ENCODE assay signal across 8 cellular contexts in the genomic region with DNA sequence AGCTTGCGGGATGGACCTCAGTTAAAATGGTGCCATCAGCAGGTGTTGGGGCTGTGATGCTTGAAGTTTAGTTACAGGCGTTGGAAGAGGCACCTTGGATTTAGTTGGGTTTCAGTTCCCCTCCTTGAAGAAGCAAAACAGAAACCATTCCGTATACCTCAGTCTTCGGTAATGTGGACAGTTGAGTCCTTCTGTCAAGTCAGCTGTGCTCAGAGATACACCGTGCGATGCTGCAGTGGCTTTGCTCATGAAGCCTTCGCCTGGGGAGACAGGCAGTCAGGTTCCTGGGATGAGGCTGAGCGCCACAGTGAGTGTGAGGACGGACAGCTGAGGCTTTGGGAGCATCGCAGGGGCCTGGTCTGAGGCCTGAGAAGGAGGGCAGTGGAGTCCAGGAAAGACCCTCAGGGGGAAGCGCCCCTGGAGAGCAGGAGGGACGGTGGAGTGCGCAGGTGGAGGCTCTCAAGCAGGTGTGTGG. TPM values are rescaled to one million over a fixed set of nuclear protein-coding genes. Genes with fewer than 3 reads are reported as not detected.
DNase-seq lines count a peak whose midpoint lies in the region; ATAC-seq and TF ChIP-seq lines count a peak whose summit lies in the region.

No MANE protein-coding gene starts in this region.

- DNase-seq in NCI-H82 (lab: John Stamatoyannopoulos, UW) (peak; percentile 47), NCI-H82 treated with DMSO at 0.1 percent for 48 hours (lab: John Stamatoyannopoulos, UW; ENCODE audit: unreplicated experiment) (no peak), memory B cell (ENCODE audit: low spot score in 2 of 2) (peak; percentile 29 to 57), osteocyte (ENCODE audit: extremely low spot score, unreplicated experiment) (no peak), T-helper 9 cell (no peak), ecto neural progenitor cell (ENCODE audit: low spot score) (no peak)

- H3K27ac Mint-ChIP-seq in memory B cell: peak overlapping the region; percentile 96
- no peak overlapping the region for H3K27ac Mint-ChIP-seq in osteocyte (ENCODE audit: unreplicated experiment)

- H3K4me3 Mint-ChIP-seq in memory B cell: peak overlapping the region; percentile 97
- no peak overlapping the region for H3K4me3 Mint-ChIP-seq in osteocyte (ENCODE audit: unreplicated experiment)

- ATAC-seq in GM21528 (IDR thresholded peaks at IDR 0.05; ENCODE audit: low FRiP score, unreplicated experiment): peak; percentile 76
- peak; percentile 61 for ATAC-seq in HG03575 (IDR thresholded peaks at IDR 0.05; ENCODE audit: extremely low read depth, insufficient number of reproducible peaks, low FRiP score, unreplicated experiment)
- peak; percentile 98 for ATAC-seq in memory B cell (ENCODE audit: low read depth)

- no peak for TF ChIP-seq CTCF in osteocyte (IDR thresholded peaks at IDR 0.05)

- H3K36me3 Mint-ChIP-seq in memory B cell (peaks cover 21% of the 10 kb centered on the region), osteocyte (ENCODE audit: unreplicated experiment) (peaks cover 32% of the 10 kb centered on the region)

- H3K9me3 Mint-ChIP-seq in memory B cell (no peaks in the 10 kb centered on the region), osteocyte (ENCODE audit: unreplicated experiment) (no peaks in the 10 kb centered on the region)

- H3K27me3 Mint-ChIP-seq in memory B cell (no peaks in the 10 kb centered on the region), osteocyte (ENCODE audit: unreplicated experiment) (no peaks in the 10 kb centered on the region)

- H3K4me1 Mint-ChIP-seq in memory B cell (peaks cover 37% of the 10 kb centered on the region), osteocyte (ENCODE audit: unreplicated experiment) (peaks cover 13% of the 10 kb centered on the region)

RNA-seq across cellular contexts. Expression of a gene that starts 7.4 kb away (rescaled TPM):
- total RNA-seq in osteocyte: 471 and 474 TPM in 2 replicates

RNA-seq across cellular contexts. Expression of a gene that starts 40.2 kb away (rescaled TPM):
- 32.0 and 36.5 TPM in 2 replicates for total RNA-seq in osteocyte

Comparison
In these comparisons a context has a peak if more than half of its experiments do, and no peak if none do; other contexts are left out.
1. DNase-seq: peak in NCI-H82 (single experiment) and memory B cell (2 of 2); none in NCI-H82 treated with DMSO at 0.1 percent for 48 hours (single experiment), osteocyte (single experiment), T-helper 9 cell (single experiment) and ecto neural progenitor cell (single experiment).
2. Peak in every context shown above with its lines, with median percentiles within 50 percentile points of each other: ATAC-seq.